Comparison of ENCODE assay signal across 12 cellular contexts in genomic region chr11:41431784-41432183, GRCh38. TPM values are rescaled to one million over a fixed set of nuclear protein-coding genes. Genes with fewer than 3 reads are reported as not detected.
DNase-seq lines count a peak whose midpoint lies in the region; ATAC-seq and TF ChIP-seq lines count a peak whose summit lies in the region.
"Had no signal": no experiment of that assay in that cellular context is flagged by ENCODE, and none has a peak within 500 bp of the region (broad histone marks: within the 10 kb centered on the region; RNA-seq: fewer than 3 reads in every experiment).

No MANE protein-coding gene starts in this region.

- H2AFZ ChIP-seq in SU-DHL-6 (ENCODE audit: low read depth, low read length, severe bottlenecking) = no peak overlapping the region

- H3K27me3 ChIP-seq in SU-DHL-6 (ENCODE audit: low read length) (no peaks in the 10 kb centered on the region), left lung (no peaks in the 10 kb centered on the region)
- H3K27me3 ChIP-seq: uterus had no signal

- no peaks in the 10 kb centered on the region for H3F3A ChIP-seq in SU-DHL-6 (ENCODE audit: insufficient read depth)

- H3K4me3 ChIP-seq in SU-DHL-6 (ENCODE audit: insufficient read depth, low read length, poor library complexity, severe bottlenecking) (no peak overlapping the region), left lung (no peak overlapping the region)
- H3K4me3 ChIP-seq: uterus had no signal

- H3K27ac ChIP-seq in SU-DHL-6 (ENCODE audit: low read depth, low read length) = no peak overlapping the region
- H3K27ac ChIP-seq in left lung = no peak overlapping the region
- H3K27ac ChIP-seq: epithelial cell of prostate, uterus had no signal

- H3K9me3 ChIP-seq in SU-DHL-6 (ENCODE audit: insufficient read depth, low read length) (no peaks in the 10 kb centered on the region), left lung (no peaks in the 10 kb centered on the region)
- H3K9me3 ChIP-seq: uterus had no signal

- H3K36me3 ChIP-seq in SU-DHL-6 (ENCODE audit: low read length) = no peaks in the 10 kb centered on the region
- H3K36me3 ChIP-seq in left lung = no peaks in the 10 kb centered on the region
- H3K36me3 ChIP-seq: uterus had no signal

- H3K4me2 ChIP-seq in SU-DHL-6 (ENCODE audit: low read depth, low read length, poor library complexity, severe bottlenecking) = no peak overlapping the region

- no peaks in the 10 kb centered on the region for H3K9me2 ChIP-seq in SU-DHL-6 (replicated peaks; ENCODE audit: insufficient read depth, low read length)

- ATAC-seq in left lung (peak; percentile 34), GM19397 (IDR thresholded peaks at IDR 0.05; ENCODE audit: unreplicated experiment) (no peak), HG03571 (IDR thresholded peaks at IDR 0.05; ENCODE audit: unreplicated experiment) (no peak)

- no peak overlapping the region for H3K4me3 Mint-ChIP-seq in activated T-cell treated with anti-CD3 and anti-CD28 coated beads, Interleukin-2, amount 50 U/mL, for 24 hours

- H3K27ac Mint-ChIP-seq in activated T-cell treated with anti-CD3 and anti-CD28 coated beads, Interleukin-2, amount 50 U/mL, for 24 hours = no peak overlapping the region

- no peaks in the 10 kb centered on the region for H3K27me3 Mint-ChIP-seq in activated T-cell treated with anti-CD3 and anti-CD28 coated beads, Interleukin-2, amount 50 U/mL, for 24 hours

- H3K79me2 ChIP-seq in SU-DHL-6 (ENCODE audit: insufficient read depth, low read length) = no peaks in the 10 kb centered on the region

- no peak overlapping the region for H3K9ac ChIP-seq in SU-DHL-6 (ENCODE audit: low read length)

- H3K9me3 Mint-ChIP-seq in activated T-cell treated with anti-CD3 and anti-CD28 coated beads, Interleukin-2, amount 50 U/mL, for 24 hours = peaks cover 16% of the 10 kb centered on the region

- no peaks in the 10 kb centered on the region for H3K4me1 ChIP-seq in left lung
- H3K4me1 ChIP-seq: uterus had no signal

- TF ChIP-seq CTCF in GM12873 (IDR thresholded peaks at IDR 0.05; ENCODE audit: insufficient read depth, low read depth, low read length, missing control alignments) (peak; percentile 27), SU-DHL-6 (IDR thresholded peaks at IDR 0.05; ENCODE audit: insufficient read depth, low read length, poor library complexity, severe bottlenecking) (peak; percentile 14), left lung (IDR thresholded peaks at IDR 0.05) (peak in 1 of 2 donors; percentile 22)

- peak; percentile 1 for DNase-seq in HuH-7 (ENCODE audit: low spot score)
- DNase-seq in left lung = no peak
- no peak for DNase-seq in NCI-H526 treated with DMSO at 0.1 percent for 48 hours (lab: John Stamatoyannopoulos, UW)
- DNase-seq in activated T-cell treated with anti-CD3 and anti-CD28 coated beads, Interleukin-2, amount 50 U/mL, for 24 hours = no peak
- DNase-seq: activated naive CD4-positive, alpha-beta T cell; stimulated activated CD4-positive, alpha-beta T cell treated with anti-CD3 and anti-CD28 coated beads, Interleukin-2, amount 100 ng/mL, for 48 hours; uterus had no signal

- no peaks in the 10 kb centered on the region for H3K4me1 Mint-ChIP-seq in activated T-cell treated with anti-CD3 and anti-CD28 coated beads, Interleukin-2, amount 50 U/mL, for 24 hours (ENCODE audit: low read depth)

- intact Hi-C loops in left lung (cut with DNase I) = no loop called here

- no peaks in the 10 kb centered on the region for H4K20me1 ChIP-seq in SU-DHL-6 (ENCODE audit: low read depth, low read length)

- H3K36me3 Mint-ChIP-seq in activated T-cell treated with anti-CD3 and anti-CD28 coated beads, Interleukin-2, amount 50 U/mL, for 24 hours (ENCODE audit: low read depth) = no peaks in the 10 kb centered on the region

RNA-seq across cellular contexts. Expression of gene LRRC4C, which starts 27.7 kb away (rescaled TPM):
- under 1 TPM; 0.50 to 0.73 TPM for total RNA-seq in left lung
